In the genomic region with DNA sequence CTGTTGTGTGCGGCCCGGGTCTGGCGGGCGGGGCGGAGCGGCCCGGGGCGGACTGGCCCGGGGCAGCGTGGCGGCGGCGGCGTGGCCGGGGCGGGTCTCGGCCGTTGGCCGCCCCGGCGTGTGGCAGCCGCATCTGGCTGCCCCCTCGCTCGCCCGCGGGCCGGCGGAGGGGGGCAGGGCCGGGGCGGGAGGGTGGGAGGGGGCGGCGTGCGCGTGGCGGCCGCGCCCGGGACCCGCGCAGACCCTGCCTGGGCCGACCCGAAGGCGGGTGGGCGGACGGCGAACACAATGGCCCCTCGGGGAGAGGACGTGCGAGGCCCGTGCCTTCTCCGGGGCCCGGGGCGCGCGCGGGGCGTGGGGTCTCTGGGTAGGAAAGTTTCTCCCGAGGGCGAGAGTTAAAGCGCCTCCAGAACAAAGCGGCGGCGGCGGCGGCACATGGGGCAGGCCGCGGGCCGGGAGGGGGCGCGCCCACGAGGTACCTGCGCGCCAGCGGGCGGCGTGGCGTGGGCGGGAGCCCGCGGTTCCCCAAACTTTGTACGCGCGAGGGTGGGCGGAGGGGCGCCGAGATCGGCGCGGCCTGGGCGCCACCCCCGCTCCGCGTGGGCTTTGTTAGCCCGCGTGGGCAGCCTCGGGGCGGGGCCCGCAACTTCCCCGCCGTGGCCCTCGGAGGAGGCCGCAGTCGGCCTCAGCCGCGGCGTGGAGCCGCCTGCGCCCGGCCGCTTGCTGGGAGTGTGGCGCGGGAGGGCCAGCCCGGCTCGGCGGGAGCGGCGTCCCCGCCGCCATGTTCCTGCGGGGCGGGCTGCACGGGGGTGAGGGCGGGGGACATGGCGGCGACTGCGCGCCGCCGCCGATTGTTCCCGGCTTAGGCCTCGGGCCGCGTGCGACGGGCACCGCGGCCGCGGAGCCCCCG, we compare ENCODE assay signal across 8 cellular contexts. TPM values are rescaled to one million over a fixed set of nuclear protein-coding genes. Genes with fewer than 3 reads are reported as not detected.
A peak's percentile ranks its signal among the peaks of the same experiment; 100 is the strongest.
DNase-seq lines count a peak whose midpoint lies in the region; ATAC-seq and TF ChIP-seq lines count a peak whose summit lies in the region.

No MANE protein-coding gene starts in this region.

- H3K4me3 Mint-ChIP-seq in dendritic cell treated with granulocyte-macrophage colony-stimulating factor and Interleukin-4, amounts not matched to agents 40 ng/mL and 50 ng/mL, for 4 days, result peak overlapping the region; percentile 91

- H3K4me3 ChIP-seq in DND-41 (ENCODE audit: low read depth in 1 of 2, low read length in 2 of 2) (peak overlapping the region; percentile 83 to 95; a peak in 3 of 4 replicates), HUES6 (ENCODE audit: low read depth, low read length) (peak overlapping the region; percentile 96)

- TF ChIP-seq CTCF in DND-41 (IDR thresholded peaks at IDR 0.05; ENCODE audit: borderline replicate concordance, extremely low read depth, low read length, poor library complexity, severe bottlenecking), result no peak

- peak overlapping the region; percentile 41 for H3K4me2 ChIP-seq in DND-41 (ENCODE audit: insufficient read depth, low read length)

- intact Hi-C loops in dendritic cell treated with granulocyte-macrophage colony-stimulating factor and Interleukin-4, amounts not matched to agents 40 ng/mL and 50 ng/mL, for 4 days (cut with micrococcal nuclease), result loop anchor here (2.0 to 5.0 kb wide), 3 partner anchors 53 to 216 kb away; no protein-coding TSS in a partner anchor

- peak; percentile 52 for ATAC-seq in DND-41 (ENCODE audit: insufficient read depth, low read depth)
- ATAC-seq in GM21381 (IDR thresholded peaks at IDR 0.05; ENCODE audit: unreplicated experiment), result peak; percentile 32

- H3K27me3 ChIP-seq in DND-41 (ENCODE audit: insufficient read depth, low read length, poor library complexity), result no peaks in the 10 kb centered on the region
- H3K27me3 ChIP-seq in HUES6 (ENCODE audit: control insufficient read depth, insufficient read depth, low read length), result peaks cover 10% of the 10 kb centered on the region; the same call in 1 of the 2 replicates

- DNase-seq in DND-41 (peak; percentile 56), lung microvascular endothelial cell (ENCODE audit: low read depth in 2 of 2) (peak; percentile 42 to 53), NCI-H1436 (lab: John Stamatoyannopoulos, UW) (no peak)
- DNase-seq in activated CD4-positive, alpha-beta T cell treated with anti-CD3 and anti-CD28 coated beads, Interleukin-2, amount 50 U/mL, for 1 hour, result peak; percentile 60
- DNase-seq in stimulated activated CD8-positive, alpha-beta memory T cell treated with anti-CD3 and anti-CD28 coated beads, Interleukin-12 subunit alpha, Interleukin-12 subunit beta, amount 100 ng/mL, for 1 hour (ENCODE audit: low read depth), result peak; percentile 61

- no peaks in the 10 kb centered on the region for H3K9me3 Mint-ChIP-seq in dendritic cell treated with granulocyte-macrophage colony-stimulating factor and Interleukin-4, amounts not matched to agents 40 ng/mL and 50 ng/mL, for 4 days

- peak overlapping the region; percentile 59 for H2AFZ ChIP-seq in DND-41 (ENCODE audit: low read depth, low read length)

- peaks cover 20% of the 10 kb centered on the region for H3K4me1 Mint-ChIP-seq in dendritic cell treated with granulocyte-macrophage colony-stimulating factor and Interleukin-4, amounts not matched to agents 40 ng/mL and 50 ng/mL, for 4 days (ENCODE audit: low read depth)

- peak overlapping the region; percentile 88 for H3K27ac Mint-ChIP-seq in dendritic cell treated with granulocyte-macrophage colony-stimulating factor and Interleukin-4, amounts not matched to agents 40 ng/mL and 50 ng/mL, for 4 days

- H3K27me3 Mint-ChIP-seq in dendritic cell treated with granulocyte-macrophage colony-stimulating factor and Interleukin-4, amounts not matched to agents 40 ng/mL and 50 ng/mL, for 4 days, result peaks cover 5% of the 10 kb centered on the region

- H3K36me3 Mint-ChIP-seq in dendritic cell treated with granulocyte-macrophage colony-stimulating factor and Interleukin-4, amounts not matched to agents 40 ng/mL and 50 ng/mL, for 4 days (ENCODE audit: low read depth), result peaks cover 37% of the 10 kb centered on the region

- peaks cover 58% of the 10 kb centered on the region for H3K79me2 ChIP-seq in DND-41 (ENCODE audit: insufficient read depth, low read length)

- H3K4me1 ChIP-seq in DND-41 (ENCODE audit: insufficient read depth, low read length), result peaks cover 52% of the 10 kb centered on the region
- peaks cover 17% of the 10 kb centered on the region for H3K4me1 ChIP-seq in HUES6 (ENCODE audit: control insufficient read depth, insufficient read depth, low read length)

- H3K9me3 ChIP-seq in DND-41 (ENCODE audit: insufficient read depth, low read length, severe bottlenecking) (no peaks in the 10 kb centered on the region), HUES6 (ENCODE audit: control insufficient read depth, insufficient read depth, low read depth, low read length) (no peaks in the 10 kb centered on the region)

- peak overlapping the region; percentile 99 for H3K9ac ChIP-seq in DND-41 (ENCODE audit: low read depth, low read length)
- H3K9ac ChIP-seq in HUES6 (ENCODE audit: low read length), result peak overlapping the region; percentile 98

- H4K20me1 ChIP-seq in DND-41 (ENCODE audit: insufficient read depth, low read length), result peaks cover 43% of the 10 kb centered on the region

- peaks cover 44% of the 10 kb centered on the region for H3K36me3 ChIP-seq in DND-41 (ENCODE audit: insufficient read depth, low read length)
- H3K36me3 ChIP-seq in HUES6 (ENCODE audit: control insufficient read depth, insufficient read depth, low read length), result peaks cover 43% of the 10 kb centered on the region

- H3K27ac ChIP-seq in DND-41 (ENCODE audit: low read length), result peak overlapping the region; percentile 94
- peak overlapping the region; percentile 96 for H3K27ac ChIP-seq in HUES6 (ENCODE audit: low read depth, low read length)

RNA-seq across cellular contexts. Expression of a gene that starts 0.8 kb away (rescaled TPM):
- total RNA-seq in lung microvascular endothelial cell, result 4.8 and 14.3 TPM in 2 replicates

RNA-seq across cellular contexts. Expression of a gene that starts 50.2 kb away (rescaled TPM):
- total RNA-seq in lung microvascular endothelial cell, result 0.79 and 1.1 TPM in 2 replicates
